ENCODE assay signal across 8 cellular contexts in the genomic region with DNA sequence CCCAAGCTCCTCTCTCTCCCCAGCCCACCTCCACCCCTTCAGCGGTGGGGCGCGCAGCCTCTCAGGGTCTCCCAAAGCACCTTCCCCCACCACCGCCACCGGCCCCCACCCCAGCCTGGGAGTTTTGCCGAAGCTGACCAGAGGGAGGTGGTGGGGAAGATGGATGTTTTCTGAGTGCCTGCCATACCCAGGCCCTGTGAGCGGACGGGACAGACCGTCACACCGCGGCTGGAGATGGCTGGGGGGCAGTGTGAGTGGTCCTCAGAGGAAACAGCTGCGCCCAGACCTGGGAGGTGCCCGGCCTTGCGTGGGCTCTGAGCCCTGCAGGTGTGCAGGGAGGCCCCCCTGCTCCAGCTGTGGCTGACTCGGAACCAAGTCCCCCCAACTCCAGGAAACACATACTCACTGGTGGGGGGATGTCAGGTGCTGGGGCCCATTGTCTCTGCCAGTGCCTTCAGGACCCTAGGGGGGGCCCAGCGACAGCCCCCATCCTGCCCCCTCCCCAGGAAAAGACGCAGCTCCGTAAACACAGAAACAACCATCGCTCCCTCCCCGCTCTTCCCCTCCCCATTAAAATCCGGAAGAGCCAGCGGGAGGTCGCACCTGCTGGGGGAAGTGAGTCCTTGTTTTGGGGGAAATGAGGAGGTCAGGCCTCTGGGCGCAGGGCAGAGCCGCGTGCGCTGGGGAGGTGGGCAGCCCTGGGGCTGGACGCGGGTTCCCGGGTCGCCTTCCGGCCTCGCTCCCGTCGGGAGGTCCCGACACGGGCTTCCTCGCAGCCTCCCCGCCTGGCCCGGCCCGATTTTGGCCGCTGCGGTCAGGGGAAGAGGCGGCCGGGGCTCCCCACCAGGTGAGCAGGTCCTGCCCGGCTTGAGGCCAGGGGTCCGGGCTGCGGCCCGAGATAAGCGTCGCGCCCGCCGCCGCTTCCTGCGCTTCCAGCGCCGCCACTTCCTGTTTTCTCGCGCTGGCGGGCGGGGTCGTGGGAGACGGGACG. TPM values are rescaled to one million over a fixed set of nuclear protein-coding genes. Genes with fewer than 3 reads are reported as not detected.
A peak's percentile ranks its signal among the peaks of the same experiment; 100 is the strongest.
DNase-seq lines count a peak whose midpoint lies in the region; ATAC-seq, FAIRE-seq and TF ChIP-seq lines count a peak whose summit lies in the region.

No MANE protein-coding gene starts in this region.

- H3K4me2 ChIP-seq in Karpas-422 (ENCODE audit: low read depth, low read length, poor library complexity, severe bottlenecking), result no peak overlapping the region

- no peak overlapping the region for H3K9ac ChIP-seq in Karpas-422 (ENCODE audit: low read length)

- POLR2A ChIA-PET in CD8-positive, alpha-beta memory T cell (lab: Charles Lee), result no interaction called here

- peak overlapping the region in 6 of 7 donors; percentile 76 to 86 (median 80) for H3K4me3 Mint-ChIP-seq in CD8-positive, alpha-beta memory T cell
- H3K4me3 Mint-ChIP-seq in IgD-negative memory B cell (peak overlapping the region in 3 of 4 donors; percentile 75 to 90 (median 89)), nephron progenitor cell (peak overlapping the region; percentile 68)

- H3K4me1 ChIP-seq in CD8-positive, alpha-beta memory T cell (ENCODE audit: insufficient read depth, low read length), result peaks cover 32% of the 10 kb centered on the region
- H3K4me1 ChIP-seq in Karpas-422 (ENCODE audit: low read length), result peaks cover 26% of the 10 kb centered on the region

- no peaks in the 10 kb centered on the region for H3K9me3 ChIP-seq in CD8-positive, alpha-beta memory T cell (ENCODE audit: low read length)
- H3K9me3 ChIP-seq in Karpas-422 (ENCODE audit: low read length), result no peaks in the 10 kb centered on the region

- H3K27ac Mint-ChIP-seq in CD8-positive, alpha-beta memory T cell, result peak overlapping the region in 5 of 8 donors; percentile 3 to 79 (median 50)
- no peak overlapping the region for H3K27ac Mint-ChIP-seq in IgD-negative memory B cell
- no peak overlapping the region for H3K27ac Mint-ChIP-seq in nephron progenitor cell

- peak overlapping the region; percentile 54 for H3K27ac ChIP-seq in CD8-positive, alpha-beta memory T cell (ENCODE audit: low read depth, low read length)
- H3K27ac ChIP-seq in Karpas-422 (ENCODE audit: low read length), result no peak overlapping the region

- H2AFZ ChIP-seq in Karpas-422 (ENCODE audit: low read length), result no peak overlapping the region

- peak overlapping the region; percentile 46 for H3K4me3 ChIP-seq in CD8-positive, alpha-beta memory T cell (ENCODE audit: low read length)
- peak overlapping the region; percentile 51 for H3K4me3 ChIP-seq in bronchial epithelial cell (ENCODE audit: low read depth, low read length)
- H3K4me3 ChIP-seq in Karpas-422 (ENCODE audit: low read length), result no peak overlapping the region

- no peaks in the 10 kb centered on the region for H3K36me3 Mint-ChIP-seq in CD8-positive, alpha-beta memory T cell
- no peaks in the 10 kb centered on the region for H3K36me3 Mint-ChIP-seq in IgD-negative memory B cell
- no peaks in the 10 kb centered on the region for H3K36me3 Mint-ChIP-seq in nephron progenitor cell (ENCODE audit: low read depth)

- H3K27me3 Mint-ChIP-seq in CD8-positive, alpha-beta memory T cell, result peaks cover 15 to 25% of the 10 kb centered on the region in 2 donors
- peaks cover 23% of the 10 kb centered on the region for H3K27me3 Mint-ChIP-seq in IgD-negative memory B cell
- peaks cover 93% of the 10 kb centered on the region for H3K27me3 Mint-ChIP-seq in nephron progenitor cell (ENCODE audit: low read depth, poor library complexity)

- TF ChIP-seq CTCF in bronchial epithelial cell (IDR thresholded peaks at IDR 0.05; ENCODE audit: insufficient read depth, low read length, severe bottlenecking) (no peak), nephron progenitor cell (IDR thresholded peaks at IDR 0.05) (no peak)

- no peak for DNase-seq in CD8-positive, alpha-beta memory T cell
- DNase-seq in bronchial epithelial cell (ENCODE audit: low read depth) (no peak), nephron progenitor cell (no peak), Karpas-422 (no peak), HCEC 1CT (no peak)
- no peak for DNase-seq in activated effector memory CD4-positive, alpha-beta T cell treated with Interleukin-2 at 50 U/mL for 16 hours

- no peak for FAIRE-seq in bronchial epithelial cell (lab: Jason Lieb, UNC)

- H4K20me1 ChIP-seq in Karpas-422 (ENCODE audit: insufficient read depth, low read depth, low read length), result peaks cover 3% of the 10 kb centered on the region; the same call in 1 of the 2 replicates

- H3K9me3 Mint-ChIP-seq in CD8-positive, alpha-beta memory T cell, result no peaks in the 10 kb centered on the region
- H3K9me3 Mint-ChIP-seq in IgD-negative memory B cell (no peaks in the 10 kb centered on the region), nephron progenitor cell (no peaks in the 10 kb centered on the region)

- no peaks in the 10 kb centered on the region for H3K9me2 ChIP-seq in Karpas-422 (replicated peaks; ENCODE audit: insufficient read depth, low read length)

- H3K79me2 ChIP-seq in Karpas-422 (ENCODE audit: low read length), result no peaks in the 10 kb centered on the region

- CTCF ChIA-PET in CD8-positive, alpha-beta memory T cell (lab: Charles Lee), result interaction anchor here (3.2 to 6.5 kb wide), 2 partner anchors 62 to 78 kb away, joined by 17 to 57 read pairs; a partner anchor contains a TSS

- H3K27me3 ChIP-seq in CD8-positive, alpha-beta memory T cell (ENCODE audit: insufficient read depth, low read length, poor library complexity, severe bottlenecking), result peaks cover 1% of the 10 kb centered on the region
- H3K27me3 ChIP-seq in bronchial epithelial cell (ENCODE audit: control insufficient read depth, insufficient read depth, low read length) (peaks cover 11% of the 10 kb centered on the region), Karpas-422 (ENCODE audit: low read length) (no peaks in the 10 kb centered on the region)

- H3K4me1 Mint-ChIP-seq in CD8-positive, alpha-beta memory T cell, result peaks cover 17 to 61% (median 19%) of the 10 kb centered on the region in 3 donors
- peaks cover 2 to 13% (median 5%) of the 10 kb centered on the region in 3 donors for H3K4me1 Mint-ChIP-seq in IgD-negative memory B cell
- H3K4me1 Mint-ChIP-seq in nephron progenitor cell, result peaks cover 30% of the 10 kb centered on the region

- no peak for ATAC-seq in GM19023 (IDR thresholded peaks at IDR 0.05; ENCODE audit: unreplicated experiment)

- no peaks in the 10 kb centered on the region for H3K36me3 ChIP-seq in CD8-positive, alpha-beta memory T cell (ENCODE audit: insufficient read depth, low read length)
- no peaks in the 10 kb centered on the region for H3K36me3 ChIP-seq in bronchial epithelial cell (ENCODE audit: control insufficient read depth, insufficient read depth, low read length)
- no peaks in the 10 kb centered on the region for H3K36me3 ChIP-seq in Karpas-422 (ENCODE audit: insufficient read depth, low read length)

RNA-seq across cellular contexts. Expression of a gene that starts 6.1 kb away (rescaled TPM):
- total RNA-seq in CD8-positive, alpha-beta memory T cell, result 1 to 10 TPM; 2.4 to 2.7 TPM
- polyA plus RNA-seq in CD8-positive, alpha-beta memory T cell, result 0.40 TPM
- polyA plus RNA-seq in IgD-negative memory B cell, result not detected
- 0.53 and 1.2 TPM in 2 replicates for total RNA-seq in bronchial epithelial cell
- total RNA-seq in Karpas-422 (2014; rRNA removed; shearing (Covaris generic); ENCODE audit: low replicate concordance), result 0.45 and 1.8 TPM in 2 replicates

RNA-seq across cellular contexts. Expression of a gene that starts 7.4 kb away (rescaled TPM):
- total RNA-seq in CD8-positive, alpha-beta memory T cell, result not detected
- polyA plus RNA-seq in CD8-positive, alpha-beta memory T cell, result not detected
- polyA plus RNA-seq in IgD-negative memory B cell, result not detected
- total RNA-seq in bronchial epithelial cell, result not detected in 2 replicates
- total RNA-seq in Karpas-422 (2014; rRNA removed; shearing (Covaris generic); ENCODE audit: low replicate concordance), result not detected in 2 replicates

RNA-seq across cellular contexts. Expression of a gene that starts 20.9 kb away (rescaled TPM):
- 10 to 100 TPM; 24.2 to 24.5 TPM for total RNA-seq in CD8-positive, alpha-beta memory T cell
- polyA plus RNA-seq in CD8-positive, alpha-beta memory T cell, result 30.9 TPM
- polyA plus RNA-seq in IgD-negative memory B cell, result 41.3 TPM
- 5.1 and 5.5 TPM in 2 replicates for total RNA-seq in bronchial epithelial cell
- 124 and 197 TPM in 2 replicates for total RNA-seq in Karpas-422 (2014; rRNA removed; shearing (Covaris generic); ENCODE audit: low replicate concordance)

RNA-seq across cellular contexts. Expression of a gene that starts 37.2 kb away (rescaled TPM):
- 10 to 100 TPM; 35.3 to 36.9 TPM for total RNA-seq in CD8-positive, alpha-beta memory T cell
- polyA plus RNA-seq in CD8-positive, alpha-beta memory T cell, result 120 TPM
- polyA plus RNA-seq in IgD-negative memory B cell, result 202 TPM
- 6.1 and 6.7 TPM in 2 replicates for total RNA-seq in bronchial epithelial cell
- total RNA-seq in Karpas-422 (2014; rRNA removed; shearing (Covaris generic); ENCODE audit: low replicate concordance), result 172 and 272 TPM in 2 replicates

RNA-seq across cellular contexts. Expression of a gene that starts 37.8 kb away (rescaled TPM):
- total RNA-seq in CD8-positive, alpha-beta memory T cell, result under 1 TPM; 0.38 to 0.44 TPM
- polyA plus RNA-seq in CD8-positive, alpha-beta memory T cell, result 0.49 TPM
- polyA plus RNA-seq in IgD-negative memory B cell, result 3.7 TPM
- under 0.01 and 0.13 TPM in 2 replicates for total RNA-seq in bronchial epithelial cell
- total RNA-seq in Karpas-422 (2014; rRNA removed; shearing (Covaris generic); ENCODE audit: low replicate concordance), result 34.0 and 60.6 TPM in 2 replicates

Comparison
In these comparisons a context has a peak if more than half of its experiments do, and no peak if none do; other contexts are left out.
1. H3K27ac Mint-ChIP-seq: peak in CD8-positive, alpha-beta memory T cell (5 of 8); none in IgD-negative memory B cell (0 of 3) and nephron progenitor cell (single experiment).
2. Peak in every context shown above with its lines, with median percentiles within 50 percentile points of each other: H3K4me3 Mint-ChIP-seq.